Comparison of ENCODE assay signal across 8 cellular contexts in the genomic region with DNA sequence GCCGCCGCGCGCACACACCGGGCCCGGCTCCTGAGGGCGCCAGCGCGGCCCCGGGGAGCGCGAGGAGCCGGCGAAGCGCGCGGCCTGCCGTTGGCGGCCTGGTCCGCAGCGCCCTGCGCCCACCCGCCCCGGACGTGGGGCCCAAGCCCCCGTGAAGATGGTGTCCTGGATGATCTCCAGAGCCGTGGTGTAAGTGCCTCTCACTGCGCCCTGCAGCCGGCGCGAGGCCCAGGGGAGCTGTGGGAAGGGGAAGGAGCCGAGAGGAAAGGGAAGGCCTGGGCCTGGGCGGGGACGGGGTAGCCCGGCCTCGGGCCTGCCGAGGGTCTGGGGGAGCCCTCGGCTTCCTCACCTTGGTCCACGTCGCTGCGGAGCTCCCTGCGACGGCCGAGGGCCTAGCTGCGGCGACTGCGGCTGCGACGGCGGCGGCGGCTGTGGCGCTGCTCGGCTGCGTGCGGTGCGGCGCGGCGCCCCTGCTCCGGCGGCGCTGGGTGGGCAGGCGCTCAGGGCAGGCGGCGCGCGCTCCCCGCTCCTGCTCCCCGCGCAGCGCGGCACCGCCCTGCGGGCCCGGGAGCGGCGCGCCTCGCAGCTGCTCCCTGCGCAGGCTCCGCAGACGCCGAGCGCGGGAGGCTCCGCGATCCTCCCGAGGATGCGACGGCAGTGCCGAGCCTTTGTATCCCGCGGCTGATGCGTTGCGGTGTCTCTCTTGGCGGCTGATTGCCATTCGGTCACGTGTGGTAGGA. TPM values are rescaled to one million over a fixed set of nuclear protein-coding genes. Genes with fewer than 3 reads are reported as not detected.
DNase-seq lines count a peak whose midpoint lies in the region; ATAC-seq and TF ChIP-seq lines count a peak whose summit lies in the region.

Gene REEP3, plus strand, starts transcription at position 13 of the 740 bp plus-strand sequence. Its CDS starts 145 bp downstream, at position 158.

- peak; percentile 72 for TF ChIP-seq POLR2A in GM19193 (IDR thresholded peaks at IDR 0.05; ENCODE audit: extremely low read depth, insufficient read depth, insufficient read length)

- intact Hi-C loops in CD8-positive, alpha-beta T cell (cut with DNase I, micrococcal nuclease), result loop anchor here (1.0 to 5.0 kb wide), 10 partner anchors 33 to 388 kb away; partner anchors contain the start of genes JMJD1C (in 2 of the 2) and NRBF2 (in 1 of the 2)

- H3K9me3 ChIP-seq in CD8-positive, alpha-beta T cell (ENCODE audit: low read length), result no peaks in the 10 kb centered on the region
- H3K9me3 ChIP-seq in OCI-LY3 (ENCODE audit: insufficient read depth, low read length) (no peaks in the 10 kb centered on the region), muscle layer of duodenum (ENCODE audit: control insufficient read depth in 1 of 2, low read length in 2 of 2) (no peaks in the 10 kb centered on the region)

- H3K27ac ChIP-seq in CD8-positive, alpha-beta T cell (ENCODE audit: low read depth, low read length), result peak within 1 kb of the TSS; percentile 63
- H3K27ac ChIP-seq in OCI-LY3 (ENCODE audit: low read length) (peak within 1 kb of the TSS; percentile 73), muscle layer of duodenum (ENCODE audit: low read length) (peak within 1 kb of the TSS; percentile 92)

- peak within 1 kb of the TSS; percentile 61 for H2AFZ ChIP-seq in OCI-LY3 (ENCODE audit: low read depth, low read length)

- no peaks in the 10 kb centered on the region for H3K9me3 Mint-ChIP-seq in CD8-positive, alpha-beta T cell
- H3K9me3 Mint-ChIP-seq in stimulated activated memory B cell treated with anti-CD40 and anti-IgM and Interleukin-4, amounts not matched to agents 10 μg/mL and 1 μg/mL and 100 μg/mL, for 72 hours, result no peaks in the 10 kb centered on the region

- peak within 1 kb of the TSS; percentile 93 for H3K27ac Mint-ChIP-seq in CD8-positive, alpha-beta T cell
- H3K27ac Mint-ChIP-seq in stimulated activated memory B cell treated with anti-CD40 and anti-IgM and Interleukin-4, amounts not matched to agents 10 μg/mL and 1 μg/mL and 100 μg/mL, for 72 hours, result peak within 1 kb of the TSS; percentile 81

- no peaks in the 10 kb centered on the region for H4K20me1 ChIP-seq in OCI-LY3 (ENCODE audit: insufficient read depth, low read length)

- H3K4me3 ChIP-seq in CD8-positive, alpha-beta T cell (ENCODE audit: low read depth, low read length), result peak within 1 kb of the TSS; percentile 67
- H3K4me3 ChIP-seq in OCI-LY3 (ENCODE audit: low read length) (peak within 1 kb of the TSS; percentile 88), muscle layer of duodenum (ENCODE audit: low read depth in 1 of 2, low read length in 2 of 2) (peak within 1 kb of the TSS; percentile 82 to 87)

- H3K36me3 Mint-ChIP-seq in CD8-positive, alpha-beta T cell, result peaks cover 8% of the 10 kb centered on the region
- H3K36me3 Mint-ChIP-seq in stimulated activated memory B cell treated with anti-CD40 and anti-IgM and Interleukin-4, amounts not matched to agents 10 μg/mL and 1 μg/mL and 100 μg/mL, for 72 hours, result peaks cover 5% of the 10 kb centered on the region

- peak within 1 kb of the TSS; percentile 87 for H3K4me3 Mint-ChIP-seq in CD8-positive, alpha-beta T cell
- H3K4me3 Mint-ChIP-seq in stimulated activated memory B cell treated with anti-CD40 and anti-IgM and Interleukin-4, amounts not matched to agents 10 μg/mL and 1 μg/mL and 100 μg/mL, for 72 hours, result peak within 1 kb of the TSS; percentile 88

- peak; percentile 15 to 80 (median 49) for DNase-seq in CD8-positive, alpha-beta T cell
- peak; percentile 79 to 82 for DNase-seq in activated T-cell treated with anti-CD3 and anti-CD28 coated beads, Interleukin-2, amount 50 U/mL, for 48 hours

- H3K27me3 Mint-ChIP-seq in CD8-positive, alpha-beta T cell (ENCODE audit: low read depth), result no peaks in the 10 kb centered on the region
- no peaks in the 10 kb centered on the region for H3K27me3 Mint-ChIP-seq in stimulated activated memory B cell treated with anti-CD40 and anti-IgM and Interleukin-4, amounts not matched to agents 10 μg/mL and 1 μg/mL and 100 μg/mL, for 72 hours

- H3K9ac ChIP-seq in OCI-LY3 (ENCODE audit: low read length), result peak within 1 kb of the TSS; percentile 88

- H3K4me1 Mint-ChIP-seq in CD8-positive, alpha-beta T cell (ENCODE audit: low read depth), result peaks cover 68% of the 10 kb centered on the region
- H3K4me1 Mint-ChIP-seq in stimulated activated memory B cell treated with anti-CD40 and anti-IgM and Interleukin-4, amounts not matched to agents 10 μg/mL and 1 μg/mL and 100 μg/mL, for 72 hours, result peaks cover 52% of the 10 kb centered on the region

- TF ChIP-seq CTCF in CD8-positive, alpha-beta T cell (IDR thresholded peaks at IDR 0.05), result no peak
- no peak for TF ChIP-seq CTCF in OCI-LY3 (IDR thresholded peaks at IDR 0.05; ENCODE audit: low read depth, low read length)

- peak; percentile 72 for ATAC-seq in CD8-positive, alpha-beta T cell
- ATAC-seq in HG03432 (IDR thresholded peaks at IDR 0.05; ENCODE audit: unreplicated experiment) (peak; percentile 77), esophagus mucosa (peak; percentile 85)
- ATAC-seq in stimulated activated memory B cell treated with anti-CD40 and anti-IgM and Interleukin-4, amounts not matched to agents 10 μg/mL and 1 μg/mL and 100 μg/mL, for 72 hours, result peak; percentile 85

- no peaks in the 10 kb centered on the region for H3K36me3 ChIP-seq in CD8-positive, alpha-beta T cell (ENCODE audit: insufficient read depth, low read length)
- H3K36me3 ChIP-seq in OCI-LY3 (replicated peaks; ENCODE audit: low read depth, low read length) (no peaks in the 10 kb centered on the region), muscle layer of duodenum (ENCODE audit: control insufficient read depth in 1 of 2, insufficient read depth in 2 of 2, low read length in 2 of 2) (no peaks in the 10 kb centered on the region)

- H3K27me3 ChIP-seq in CD8-positive, alpha-beta T cell (ENCODE audit: insufficient read depth, low read length), result no peaks in the 10 kb centered on the region
- no peaks in the 10 kb centered on the region for H3K27me3 ChIP-seq in OCI-LY3 (ENCODE audit: low read depth, low read length)
- no peaks in the 10 kb centered on the region for H3K27me3 ChIP-seq in muscle layer of duodenum (ENCODE audit: low read depth, low read length)

- POLR2A ChIA-PET in CD8-positive, alpha-beta T cell (lab: Charles Lee), result interaction anchor here (1.0 to 2.8 kb wide), 14 partner anchors 8 to 388 kb away, joined by 3 to 15 read pairs (median 4); partner anchors contain the start of genes JMJD1C and NRBF2

- H3K4me2 ChIP-seq in OCI-LY3 (ENCODE audit: low read length), result peak within 1 kb of the TSS; percentile 95

- CTCF ChIA-PET in CD8-positive, alpha-beta T cell (lab: Charles Lee), result interaction anchor here (1.0 to 1.7 kb wide), 2 partner anchors 21 to 305 kb away, joined by 3 to 5 read pairs; no protein-coding TSS in a partner anchor

- H3K4me1 ChIP-seq in CD8-positive, alpha-beta T cell (ENCODE audit: insufficient read depth, low read length), result peaks cover 30% of the 10 kb centered on the region
- H3K4me1 ChIP-seq in OCI-LY3 (ENCODE audit: low read length) (peaks cover 18% of the 10 kb centered on the region), muscle layer of duodenum (ENCODE audit: control insufficient read depth in 1 of 2, insufficient read depth in 2 of 2, low read length in 2 of 2) (peaks cover 8 to 42% of the 10 kb centered on the region in 2 donors)

- peaks cover 66% of the 10 kb centered on the region for H3K79me2 ChIP-seq in OCI-LY3 (ENCODE audit: low read length)

RNA-seq across cellular contexts. Expression of gene REEP3, which starts in this region (rescaled TPM):
- total RNA-seq in CD8-positive, alpha-beta T cell, result 1 to 10 TPM; 3.0 to 3.6 TPM
- total RNA-seq in esophagus mucosa, result 24.5 TPM

Comparison
In these comparisons a context has a peak if more than half of its experiments do, and no peak if none do; other contexts are left out.
1. Peak in every context shown above with its lines: DNase-seq, ATAC-seq, H3K4me3 ChIP-seq and H3K27ac ChIP-seq.